Comparison of ENCODE assay signal across 10 cellular contexts in the genomic region with DNA sequence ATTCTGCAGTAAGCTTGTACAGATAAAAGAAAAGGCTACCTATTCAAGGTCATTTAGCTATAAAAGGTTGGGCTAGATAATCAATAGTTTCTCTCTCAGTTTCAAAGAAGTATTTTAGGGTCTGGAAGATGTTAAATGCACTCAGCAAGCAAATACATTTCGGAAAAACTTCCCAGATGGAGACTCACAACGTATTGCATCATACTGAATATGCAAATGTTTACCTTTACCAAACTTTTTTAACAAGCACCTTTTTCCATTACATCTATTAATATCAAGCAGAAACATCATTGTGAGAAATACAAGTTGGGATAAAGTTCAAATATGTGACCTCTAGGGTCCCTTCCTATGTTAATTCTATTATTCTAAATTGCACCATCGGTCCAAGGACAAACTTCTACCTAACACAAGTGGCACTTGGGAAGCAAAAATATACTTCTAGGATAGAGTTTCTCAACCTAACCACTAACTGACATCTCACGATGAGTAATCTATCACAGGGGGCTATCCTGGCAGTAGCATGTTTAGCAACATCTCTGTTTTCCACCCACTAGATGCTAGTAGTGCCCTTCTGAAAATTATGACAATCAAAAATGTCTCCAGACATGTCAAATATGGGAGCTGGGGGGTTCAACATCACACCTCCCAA. TPM values are rescaled to one million over a fixed set of nuclear protein-coding genes. Genes with fewer than 3 reads are reported as not detected.
DNase-seq lines count a peak whose midpoint lies in the region; ATAC-seq and TF ChIP-seq lines count a peak whose summit lies in the region.
"Had no signal": no experiment of that assay in that cellular context is flagged by ENCODE, and none has a peak within 500 bp of the region (broad histone marks: within the 10 kb centered on the region; RNA-seq: fewer than 3 reads in every experiment).

No MANE protein-coding gene starts in this region.

- H3K27ac Mint-ChIP-seq in CD4-positive, alpha-beta memory T cell = peak overlapping the region in 6 of 7 donors; percentile 11 to 86 (median 68)
- H3K27ac Mint-ChIP-seq in activated T-helper 1 cell treated with anti-CD3 and anti-CD28 coated beads, Interleukin-12 subunit alpha, Interleukin-12 subunit beta, Interleukin-2, Interleukin-4 antibody, amounts not matched to agents 30 ng/mL and 10 ng/mL and 1 ng/mL, durations not matched to agents 14 hours and 24 hours and 36 hours = peak overlapping the region; percentile 74

- peak overlapping the region in 7 of 8 donors; percentile 2 to 85 (median 70) for H3K4me3 Mint-ChIP-seq in CD4-positive, alpha-beta memory T cell
- H3K4me3 Mint-ChIP-seq in activated T-helper 1 cell treated with anti-CD3 and anti-CD28 coated beads, Interleukin-12 subunit alpha, Interleukin-12 subunit beta, Interleukin-2, Interleukin-4 antibody, amounts not matched to agents 30 ng/mL and 10 ng/mL and 1 ng/mL, durations not matched to agents 14 hours and 24 hours and 36 hours = peak overlapping the region; percentile 50

- H3K36me3 ChIP-seq in CD4-positive, alpha-beta memory T cell (ENCODE audit: insufficient read depth, low read length) = no peaks in the 10 kb centered on the region
- no peaks in the 10 kb centered on the region for H3K36me3 ChIP-seq in HUES6 (ENCODE audit: control insufficient read depth, insufficient read depth, low read length)
- H3K36me3 ChIP-seq in left lung = no peaks in the 10 kb centered on the region
- H3K36me3 ChIP-seq: suprapubic skin had no signal

- POLR2A ChIA-PET in CD4-positive, alpha-beta memory T cell (lab: Charles Lee; ENCODE audit: partially characterized antibody) = interaction anchor here (0.6 to 9.7 kb wide), 6 partner anchors 9 to 34 kb away, joined by 3 to 68 read pairs (median 4); a partner anchor contains a TSS

- no peaks in the 10 kb centered on the region for H3K27me3 Mint-ChIP-seq in CD4-positive, alpha-beta memory T cell
- no peaks in the 10 kb centered on the region for H3K27me3 Mint-ChIP-seq in activated T-helper 1 cell treated with anti-CD3 and anti-CD28 coated beads, Interleukin-12 subunit alpha, Interleukin-12 subunit beta, Interleukin-2, Interleukin-4 antibody, amounts not matched to agents 30 ng/mL and 10 ng/mL and 1 ng/mL, durations not matched to agents 14 hours and 24 hours and 36 hours (ENCODE audit: insufficient read depth)

- H3K27ac ChIP-seq in CD4-positive, alpha-beta memory T cell (ENCODE audit: low read depth, low read length) = no peak overlapping the region
- H3K27ac ChIP-seq in HUES6 (ENCODE audit: low read depth, low read length) (peak overlapping the region; percentile 35; the same call in 1 of the 2 replicates), left lung (peak overlapping the region; percentile 2 to 71)
- H3K27ac ChIP-seq: suprapubic skin had no signal

- H3K36me3 Mint-ChIP-seq in CD4-positive, alpha-beta memory T cell = peaks cover 4 to 22% of the 10 kb centered on the region in 2 donors
- peaks cover 17% of the 10 kb centered on the region for H3K36me3 Mint-ChIP-seq in activated T-helper 1 cell treated with anti-CD3 and anti-CD28 coated beads, Interleukin-12 subunit alpha, Interleukin-12 subunit beta, Interleukin-2, Interleukin-4 antibody, amounts not matched to agents 30 ng/mL and 10 ng/mL and 1 ng/mL, durations not matched to agents 14 hours and 24 hours and 36 hours (ENCODE audit: low read depth)

- intact Hi-C loops in CD4-positive, alpha-beta memory T cell (cut with micrococcal nuclease) = no loop called here
- intact Hi-C loops in activated T-helper 1 cell treated with anti-CD3 and anti-CD28 coated beads, Interleukin-12 subunit alpha, Interleukin-12 subunit beta, Interleukin-2, Interleukin-4 antibody, amounts not matched to agents 30 ng/mL and 10 ng/mL and 1 ng/mL, durations not matched to agents 14 hours and 24 hours and 36 hours (cut with micrococcal nuclease) = loop anchor here (1.0 kb wide), 2 partner anchors 9 to 19 kb away; no protein-coding TSS in a partner anchor
- intact Hi-C loops in left lung (cut with DNase I) = no loop called here

- H3K9me3 Mint-ChIP-seq in CD4-positive, alpha-beta memory T cell = no peaks in the 10 kb centered on the region
- H3K9me3 Mint-ChIP-seq in activated T-helper 1 cell treated with anti-CD3 and anti-CD28 coated beads, Interleukin-12 subunit alpha, Interleukin-12 subunit beta, Interleukin-2, Interleukin-4 antibody, amounts not matched to agents 30 ng/mL and 10 ng/mL and 1 ng/mL, durations not matched to agents 14 hours and 24 hours and 36 hours = no peaks in the 10 kb centered on the region

- DNase-seq in CD4-positive, alpha-beta memory T cell = no peak
- DNase-seq in activated T-helper 1 cell treated with anti-CD3 and anti-CD28 coated beads, Interleukin-12 subunit alpha, Interleukin-12 subunit beta, Interleukin-2, Interleukin-4 antibody, amounts not matched to agents 30 ng/mL and 10 ng/mL and 1 ng/mL, durations not matched to agents 14 hours and 24 hours and 36 hours (ENCODE audit: low spot score) = no peak
- no peak for DNase-seq in left lung
- DNase-seq in NCI-H774 (lab: John Stamatoyannopoulos, UW) = no peak
- no peak for DNase-seq in NCI-H1105 treated with DMSO at 0.1 percent for 48 hours (lab: John Stamatoyannopoulos, UW)
- DNase-seq in cerebellum (ENCODE audit: low spot score) = no peak
- DNase-seq: NCI-H524 treated with DMSO at 0.1 percent for 48 hours had no signal

- ATAC-seq in left lung = peak; percentile 38
- ATAC-seq in GM18909 (IDR thresholded peaks at IDR 0.05; ENCODE audit: poor library complexity, unreplicated experiment) = no peak

- no peak overlapping the region for H3K4me3 ChIP-seq in CD4-positive, alpha-beta memory T cell (ENCODE audit: low read length in 2 of 2)
- H3K4me3 ChIP-seq in HUES6 (ENCODE audit: low read depth, low read length) = no peak overlapping the region
- no peak overlapping the region for H3K4me3 ChIP-seq in left lung
- H3K4me3 ChIP-seq: suprapubic skin had no signal

- no peak overlapping the region for H3K9ac ChIP-seq in HUES6 (ENCODE audit: low read length)

- no peaks in the 10 kb centered on the region for H3K27me3 ChIP-seq in CD4-positive, alpha-beta memory T cell (ENCODE audit: insufficient read depth, low read length)
- H3K27me3 ChIP-seq in HUES6 (ENCODE audit: control insufficient read depth, insufficient read depth, low read length) (no peaks in the 10 kb centered on the region), left lung (no peaks in the 10 kb centered on the region)
- H3K27me3 ChIP-seq: suprapubic skin had no signal

- peaks cover 64 to 96% (median 84%) of the 10 kb centered on the region in 4 donors for H3K4me1 Mint-ChIP-seq in CD4-positive, alpha-beta memory T cell
- peaks cover 66% of the 10 kb centered on the region for H3K4me1 Mint-ChIP-seq in activated T-helper 1 cell treated with anti-CD3 and anti-CD28 coated beads, Interleukin-12 subunit alpha, Interleukin-12 subunit beta, Interleukin-2, Interleukin-4 antibody, amounts not matched to agents 30 ng/mL and 10 ng/mL and 1 ng/mL, durations not matched to agents 14 hours and 24 hours and 36 hours (ENCODE audit: low read depth)

- H3K4me1 ChIP-seq in CD4-positive, alpha-beta memory T cell (ENCODE audit: insufficient read depth, low read length) = peaks cover 92% of the 10 kb centered on the region
- H3K4me1 ChIP-seq in HUES6 (ENCODE audit: control insufficient read depth, insufficient read depth, low read length) = peaks cover 59% of the 10 kb centered on the region
- H3K4me1 ChIP-seq in left lung = peaks cover 33 to 89% of the 10 kb centered on the region in 2 donors

- CTCF ChIA-PET in CD4-positive, alpha-beta memory T cell (lab: Charles Lee; ENCODE audit: partially characterized antibody) = interaction anchor here (0.6 to 2.2 kb wide), 6 partner anchors 9 to 134 kb away, joined by 3 to 11 read pairs (median 5); a partner anchor contains a TSS

- TF ChIP-seq CTCF in left lung (IDR thresholded peaks at IDR 0.05) = no peak

- H3K9me3 ChIP-seq in CD4-positive, alpha-beta memory T cell (ENCODE audit: control insufficient read depth in 1 of 2, low read length in 2 of 2) = no peaks in the 10 kb centered on the region
- no peaks in the 10 kb centered on the region for H3K9me3 ChIP-seq in HUES6 (ENCODE audit: control insufficient read depth, insufficient read depth, low read depth, low read length)
- no peaks in the 10 kb centered on the region for H3K9me3 ChIP-seq in left lung
- H3K9me3 ChIP-seq: suprapubic skin had no signal

RNA-seq across cellular contexts. Expression of a gene that starts 14.6 kb away (rescaled TPM):
- total RNA-seq in CD4-positive, alpha-beta memory T cell = 100 to 1,000 TPM; 190 to 206 TPM
- polyA plus RNA-seq in CD4-positive, alpha-beta memory T cell = 10 to 100 TPM in 1 of 2 donors, 1 to 10 TPM in 1; 6.7 to 24.3 TPM
- total RNA-seq in activated T-helper 1 cell treated with anti-CD3 and anti-CD28 coated beads, Interleukin-12 subunit alpha, Interleukin-12 subunit beta, Interleukin-2, Interleukin-4 antibody, amounts not matched to agents 30 ng/mL and 10 ng/mL and 1 ng/mL, durations not matched to agents 14 hours and 24 hours and 36 hours = 96.7 and 99.4 TPM in 2 replicates
- 10 to 100 TPM; 65.9 to 67.8 TPM for total RNA-seq in left lung
- total RNA-seq in cerebellum = 197 TPM
